In genomic region chr15:90033006-90033405, GRCh38 we compare ENCODE assay signal across 1 cellular context.
TF ChIP-seq lines count a peak whose summit lies in the region.

No MANE protein-coding gene starts in this region.

TF ChIP-seq in IMR-90, 13 proteins besides CTCF, POLR2A, EP300 and RAD21:
- TF ChIP-seq MXI1 (IDR thresholded peaks at IDR 0.05; ENCODE audit: borderline replicate concordance, low read depth, low read length) (no peak), RCOR1 (IDR thresholded peaks at IDR 0.05; ENCODE audit: insufficient replicate concordance, low read length) (no peak), SMC3 (IDR thresholded peaks at IDR 0.05; ENCODE audit: low read depth, low read length) (no peak), USF2 (IDR thresholded peaks at IDR 0.05; ENCODE audit: low read depth, low read length) (no peak), MAFK (IDR thresholded peaks at IDR 0.05; ENCODE audit: low read depth, low read length) (no peak), CHD1 (IDR thresholded peaks at IDR 0.05; ENCODE audit: low read depth, low read length) (no peak), CEBPB (IDR thresholded peaks at IDR 0.05; ENCODE audit: low read depth, low read length) (no peak), ELK1 (IDR thresholded peaks at IDR 0.05; ENCODE audit: borderline replicate concordance, low read depth, low read length) (no peak), FOS (IDR thresholded peaks at IDR 0.05; ENCODE audit: low read depth, low read length) (no peak), NFE2L2 (IDR thresholded peaks at IDR 0.05; ENCODE audit: low read depth, low read length) (no peak), RFX5 (IDR thresholded peaks at IDR 0.05; ENCODE audit: low read depth, low read length) (no peak)
